ENCODE assay signal across 8 cellular contexts in the genomic region with DNA sequence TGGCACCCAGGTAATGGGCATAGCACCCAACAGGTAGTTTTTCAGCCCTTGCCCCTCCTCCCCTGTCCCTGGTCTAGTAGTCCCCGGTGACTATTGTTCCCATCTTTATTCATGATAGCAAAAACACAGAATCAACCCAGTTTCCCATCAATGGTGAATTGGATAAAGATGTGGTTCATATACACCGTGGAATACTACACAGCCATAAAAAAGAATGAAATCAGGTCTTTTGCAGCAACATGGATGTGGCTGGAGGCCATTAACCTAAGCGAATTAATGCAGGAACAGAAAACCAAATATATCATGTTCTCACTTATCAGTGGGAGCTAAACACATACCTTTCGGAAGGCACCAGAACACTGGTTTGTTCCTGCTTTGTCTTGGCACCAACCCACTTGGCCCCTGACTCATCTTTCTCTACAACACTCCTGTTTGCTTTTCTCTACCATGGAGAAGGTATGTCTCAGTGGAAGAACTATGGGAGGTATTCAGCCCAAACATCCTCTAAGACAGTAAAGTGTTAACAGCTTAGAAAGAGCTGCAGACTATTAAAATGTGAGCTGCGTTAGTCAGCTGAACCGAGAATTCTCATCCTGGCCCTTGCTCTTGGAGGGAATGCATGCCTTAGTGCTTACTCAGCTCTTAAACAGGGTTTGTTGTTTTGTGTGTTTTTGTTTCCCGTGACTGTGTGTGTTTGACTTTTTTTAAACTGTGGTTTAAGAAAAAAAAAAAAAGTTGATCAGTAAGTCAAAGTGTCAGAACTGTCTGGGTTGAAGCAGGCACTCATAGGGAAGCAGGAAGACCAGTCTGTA.
DNase-seq lines count a peak whose midpoint lies in the region; ATAC-seq, FAIRE-seq and TF ChIP-seq lines count a peak whose summit lies in the region.

No MANE protein-coding gene starts in this region.

- no peak for TF ChIP-seq POLR2A in GM12878 (IDR thresholded peaks at IDR 0.05; ENCODE audit: low read depth, low read length)

- in situ Hi-C loops in GM12878 (cut with MboI): no loop called here

- TF ChIP-seq CTCF in Loucy (conservative IDR thresholded peaks at IDR 0.05; ENCODE audit: low read length) (no peak), GM12878 (IDR thresholded peaks at IDR 0.05 in 2 of 3, conservative IDR thresholded peaks at IDR 0.05 in 1 of 3; ENCODE audit: control insufficient read depth in 2 of 3, extremely low read depth in 1 of 3, insufficient read depth in 1 of 3, low read depth in 3 of 3, low read length in 3 of 3) (no peak)

- TF ChIP-seq RAD21 in GM12878 (IDR thresholded peaks at IDR 0.05; ENCODE audit: insufficient read depth, low read depth, low read length): no peak

- no peaks in the 10 kb centered on the region for H3K9me3 ChIP-seq in Loucy (ENCODE audit: insufficient read depth, low read depth, low read length)
- H3K9me3 ChIP-seq in GM12878 (replicated peaks; ENCODE audit: control insufficient read depth, insufficient read depth, low read length): peaks cover 5% of the 10 kb centered on the region; the same call in 2 of the 3 replicates
- H3K9me3 ChIP-seq in small intestine (ENCODE audit: control insufficient read depth, low read depth): no peaks in the 10 kb centered on the region

- peak overlapping the region; percentile 88 to 97 (median 94) for H3K27ac Mint-ChIP-seq in immature natural killer cell

- 56% methylated on average over 7 of the region's 7 CpGs for WGBS in GM12878 (ENCODE audit: insufficient coverage, insufficient replicate concordance, low lambda C conversion rate, missing lambda C conversion rate)
- WGBS in small intestine, 3 donors: 60 to 65% (median 62%) methylated on average over 7 of the region's 7 CpGs

- no TSS peak for BruUV-seq in GM12878 (replicated peaks; lab: Mats Ljungman, UMichigan)

- peaks cover 11 to 21% (median 13%) of the 10 kb centered on the region in 3 donors for H3K27me3 Mint-ChIP-seq in immature natural killer cell (ENCODE audit: low read depth in 3 of 3)

- H3K4me1 ChIP-seq in Loucy (ENCODE audit: insufficient read depth, low read length, poor library complexity, severe bottlenecking): peaks cover 37% of the 10 kb centered on the region
- H3K4me1 ChIP-seq in GM12878 (ENCODE audit: control insufficient read depth, insufficient read depth, low read length): peaks cover 48% of the 10 kb centered on the region
- peaks cover 0 to 5% of the 10 kb centered on the region in 2 donors for H3K4me1 ChIP-seq in small intestine (ENCODE audit: control insufficient read depth in 2 of 2, insufficient read depth in 1 of 2, low read depth in 1 of 2, low read length in 1 of 2)

- DNase-seq in COLO829 (ENCODE audit: low spot score) (peak; percentile 89), GM12878 (ENCODE audit: low read depth, low spot score) (peak; percentile 40), immature natural killer cell (peak; percentile 59 to 61 (median 59)), small intestine (peak; percentile 27), AML-193 (lab: John Stamatoyannopoulos, UW) (no peak)

- H2AFZ ChIP-seq in Loucy (ENCODE audit: low read length) (0 out of 2 replicates have a peak overlapping the region, but pooled peaks have one; percentile 22), GM12878 (ENCODE audit: control insufficient read depth, low read depth, low read length) (peak overlapping the region; percentile 33; the same call in 1 of the 2 replicates)

- H3K9ac ChIP-seq in Loucy (ENCODE audit: low read depth, low read length, poor library complexity, severe bottlenecking) (no peak overlapping the region), GM12878 (ENCODE audit: control insufficient read depth, insufficient read depth, low read length) (peak overlapping the region; percentile 75)

- POLR2A ChIA-PET in GM12878 (lab: Charles Lee): interaction anchor here (0.6 to 2.1 kb wide), 11 partner anchors 11 to 315 kb away, joined by 3 to 7 read pairs (median 3); no protein-coding TSS in a partner anchor

- H3K9me3 Mint-ChIP-seq in immature natural killer cell: no peaks in the 10 kb centered on the region

- SMC1A ChIA-PET in GM12878 (lab: Charles Lee; ENCODE audit: uncharacterized antibody, unreplicated experiment): interaction anchor here (0.7 to 4.1 kb wide), 45 partner anchors 8 to 426 kb away, joined by 3 to 52 read pairs (median 6); no protein-coding TSS in a partner anchor

- no peaks in the 10 kb centered on the region for H3F3A ChIP-seq in Loucy (ENCODE audit: low read depth)

- H3K4me3 ChIP-seq in Loucy (ENCODE audit: low read length, poor library complexity, severe bottlenecking) (no peak overlapping the region), GM12878 (peak overlapping the region; percentile 40; the same call in 1 of the 2 replicates), small intestine (ENCODE audit: low read depth in 1 of 2, low read length in 2 of 2) (no peak overlapping the region)

- peak overlapping the region; percentile 16 for H3K4me2 ChIP-seq in Loucy (ENCODE audit: low read depth, low read length, poor library complexity, severe bottlenecking)
- peak overlapping the region; percentile 88 for H3K4me2 ChIP-seq in GM12878 (ENCODE audit: control insufficient read depth, insufficient read depth)

- H3K9me2 ChIP-seq in Loucy (replicated peaks; ENCODE audit: low read depth, low read length): no peaks in the 10 kb centered on the region

- no peaks in the 10 kb centered on the region for H3K79me2 ChIP-seq in Loucy (ENCODE audit: insufficient read depth, low read length)
- peaks cover 2% of the 10 kb centered on the region; the same call in 1 of the 2 replicates for H3K79me2 ChIP-seq in GM12878 (ENCODE audit: control insufficient read depth, insufficient read depth, low read length)

- H3K4me3 Mint-ChIP-seq in immature natural killer cell: peak overlapping the region; percentile 74 to 84 (median 77)

- peak; percentile 1 for ATAC-seq in GM12878
- ATAC-seq in HG02798 (IDR thresholded peaks at IDR 0.05; ENCODE audit: poor library complexity, unreplicated experiment): no peak
- ATAC-seq in GM19455 (IDR thresholded peaks at IDR 0.05; ENCODE audit: unreplicated experiment): no peak

- no peaks in the 10 kb centered on the region for H3K36me3 ChIP-seq in Loucy (ENCODE audit: insufficient read depth, low read length)
- no peaks in the 10 kb centered on the region for H3K36me3 ChIP-seq in GM12878 (ENCODE audit: control insufficient read depth in 2 of 2, insufficient read depth in 2 of 2, low read length in 1 of 2)
- H3K36me3 ChIP-seq in small intestine (ENCODE audit: control insufficient read depth in 2 of 2, insufficient read depth in 2 of 2, low read length in 2 of 2): no peaks in the 10 kb centered on the region

- CTCF ChIA-PET in GM12878 (lab: Yijun Ruan, JAX): interaction anchor here (0.6 to 2.1 kb wide), 9 partner anchors 9 to 314 kb away, joined by 3 to 6 read pairs (median 3); no protein-coding TSS in a partner anchor

- RAD21 ChIA-PET in GM12878 (lab: Charles Lee; ENCODE audit: unreplicated experiment): interaction anchor here (0.7 to 5.5 kb wide), 29 partner anchors 7 to 426 kb away, joined by 3 to 48 read pairs (median 4); no protein-coding TSS in a partner anchor

- no peak; a peak in 1 of 4 replicates for TF ChIP-seq EP300 in GM12878 (IDR thresholded peaks at IDR 0.05; ENCODE audit: borderline replicate concordance in 1 of 2, control insufficient read depth in 1 of 2, low read depth in 2 of 2, low read length in 2 of 2)

- no peak for FAIRE-seq in GM12878 (lab: Jason Lieb, UNC)
- no peak for FAIRE-seq in small intestine (lab: Jason Lieb, UNC)

- peak overlapping the region; percentile 95 for H3K27ac ChIP-seq in GM12878 (ENCODE audit: control insufficient read depth, insufficient read depth)
- H3K27ac ChIP-seq in small intestine (ENCODE audit: low read depth in 1 of 2, low read length in 1 of 2): peak overlapping the region; percentile 27 to 86

- peaks cover 46 to 47% of the 10 kb centered on the region in 2 donors for H3K4me1 Mint-ChIP-seq in immature natural killer cell

- H3K36me3 Mint-ChIP-seq in immature natural killer cell: no peaks in the 10 kb centered on the region

- H3K27me3 ChIP-seq in Loucy (ENCODE audit: insufficient read depth, low read length, poor library complexity, severe bottlenecking): no peaks in the 10 kb centered on the region
- H3K27me3 ChIP-seq in GM12878 (replicated peaks in 1 of 2; ENCODE audit: control insufficient read depth in 2 of 2, insufficient read depth in 2 of 2, low read length in 1 of 2): no peaks in the 10 kb centered on the region
- H3K27me3 ChIP-seq in small intestine (ENCODE audit: control insufficient read depth in 2 of 2, insufficient read depth in 2 of 2, low read length in 2 of 2): no peaks in the 10 kb centered on the region

- no peaks in the 10 kb centered on the region for H4K20me1 ChIP-seq in Loucy (ENCODE audit: insufficient read depth, low read length, poor library complexity, severe bottlenecking)
- no peaks in the 10 kb centered on the region for H4K20me1 ChIP-seq in GM12878 (ENCODE audit: control insufficient read depth, insufficient read depth)

- intact Hi-C loops in GM12878 (cut with micrococcal nuclease; ENCODE audit: unreplicated experiment): loop anchor here (1.0 to 2.0 kb wide), 11 partner anchors 28 to 427 kb away; a partner anchor contains a TSS

TF ChIP-seq in GM12878, 131 proteins besides CTCF, POLR2A, EP300 and RAD21:
- peak; percentile 10; the same call in 1 of the 2 replicates for TF ChIP-seq MTA3 (IDR thresholded peaks at IDR 0.05; ENCODE audit: borderline replicate concordance, low read length)
- peak; percentile 57 for TF ChIP-seq RUNX3 (IDR thresholded peaks at IDR 0.05; ENCODE audit: low read length)
- peak; percentile 82 for TF ChIP-seq ZNF384 (IDR thresholded peaks at IDR 0.05; ENCODE audit: borderline replicate concordance, low read depth, low read length)
- TF ChIP-seq NR2F1 (conservative IDR thresholded peaks at IDR 0.05): no peak
- peak; percentile 43; the same call in 1 of the 2 replicates for TF ChIP-seq SMARCA5 (IDR thresholded peaks at IDR 0.05)
- no peak for TF ChIP-seq FOXK2 (IDR thresholded peaks at IDR 0.05)

Comparison
In these comparisons a context has a peak if more than half of its experiments do, and no peak if none do; other contexts are left out.
1. DNase-seq: peak in COLO829 (single experiment), GM12878 (single experiment), immature natural killer cell (3 of 3) and small intestine (single experiment); none in AML-193 (0 of 2).